ENCODE assay signal across 10 cellular contexts in the genomic region with DNA sequence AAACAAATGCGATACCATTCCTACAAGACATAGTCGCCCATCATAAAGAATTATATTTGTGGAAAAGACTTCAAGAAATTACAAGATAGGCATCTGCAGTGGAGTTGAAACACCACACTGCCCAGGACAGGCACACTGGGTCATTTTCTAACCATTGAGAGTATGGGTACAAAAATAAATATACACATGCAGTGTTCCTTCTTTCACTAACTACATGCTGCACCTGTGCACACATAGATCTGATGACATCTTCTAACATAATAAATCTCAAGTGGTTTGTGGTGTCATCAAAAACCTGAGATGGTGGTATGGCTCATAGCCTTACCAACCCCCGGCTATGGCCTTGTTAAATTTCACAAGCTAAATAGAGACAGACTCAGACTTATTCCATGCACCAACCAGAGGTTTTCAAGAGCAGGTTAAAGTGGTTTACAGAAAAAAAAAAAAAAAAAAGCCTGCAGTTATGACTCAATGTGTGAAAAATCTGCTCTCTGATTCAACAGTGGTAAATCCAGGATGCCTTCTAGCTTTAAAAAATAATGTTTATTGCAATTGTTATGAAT. TPM values are rescaled to one million over a fixed set of nuclear protein-coding genes. Genes with fewer than 3 reads are reported as not detected.
DNase-seq lines count a peak whose midpoint lies in the region; ATAC-seq and TF ChIP-seq lines count a peak whose summit lies in the region.
"Had no signal": no experiment of that assay in that cellular context is flagged by ENCODE, and none has a peak within 500 bp of the region (broad histone marks: within the 10 kb centered on the region; RNA-seq: fewer than 3 reads in every experiment).

No MANE protein-coding gene starts in this region.

- TF ChIP-seq POLR2A in breast epithelium (IDR thresholded peaks at IDR 0.05) = no peak

- H3K4me3 ChIP-seq in breast epithelium (no peak overlapping the region), BE2C (ENCODE audit: low read depth, low read length) (no peak overlapping the region)

- H3K27ac ChIP-seq in breast epithelium = peak overlapping the region; percentile 50 to 75

- H3K4me1 ChIP-seq in breast epithelium = no peaks in the 10 kb centered on the region
- peaks cover 4% of the 10 kb centered on the region; the same call in 1 of the 2 replicates for H3K4me1 ChIP-seq in BE2C

- DNase-seq in ACHN (peak; percentile 77), NCI-H2029 treated with DMSO at 0.1 percent for 48 hours (lab: John Stamatoyannopoulos, UW) (peak; percentile 87), breast epithelium (ENCODE audit: low spot score in 2 of 2) (no peak), BE2C (no peak)
- no peak for DNase-seq in stimulated activated CD4-positive, alpha-beta T cell treated with anti-CD3 and anti-CD28 coated beads, Interleukin-2, amount 100 ng/mL, for 48 hours
- DNase-seq: activated naive CD4-positive, alpha-beta T cell had no signal

- H3K9me3 ChIP-seq in breast epithelium (no peaks in the 10 kb centered on the region), BE2C (no peaks in the 10 kb centered on the region)

- H3K27me3 ChIP-seq in breast epithelium = no peaks in the 10 kb centered on the region
- H3K27me3 ChIP-seq in BE2C = no peaks in the 10 kb centered on the region

- TF ChIP-seq CTCF in breast epithelium (IDR thresholded peaks at IDR 0.05) (no peak), BE2C (IDR thresholded peaks at IDR 0.05; ENCODE audit: low read depth, low read length) (no peak)

- H3K36me3 ChIP-seq in breast epithelium (no peaks in the 10 kb centered on the region), BE2C (no peaks in the 10 kb centered on the region)

- in situ Hi-C loops in ACHN (cut with HindIII; ENCODE audit: low pct_ligation_motif_present, low pct_unique_long_range_greater_than_20kb, low sequenced_read_pairs) = no loop called here

- intact Hi-C loops in breast epithelium (cut with DNase I; ENCODE audit: low total_unique reads) = no loop called here

- ATAC-seq in GM19452 (IDR thresholded peaks at IDR 0.05; ENCODE audit: unreplicated experiment) (peak; percentile 54), GM21390 (IDR thresholded peaks at IDR 0.05; ENCODE audit: unreplicated experiment) (no peak), HG02571 (IDR thresholded peaks at IDR 0.05; ENCODE audit: unreplicated experiment) (no peak)

RNA-seq across cellular contexts. Expression of gene NFIB, which starts 12.4 kb away (rescaled TPM):
- total RNA-seq in breast epithelium = 100 to 1,000 TPM in 2 of 3 donors, 10 to 100 TPM in 1; 95.2 to 237 (median 105) TPM
- polyA plus RNA-seq in BE2C (2012; ENCODE audit: insufficient read depth, insufficient read length, low read depth) = 9.2 TPM
- total RNA-seq: natural killer cell treated with Interleukin-12 subunit alpha and Interleukin-12 subunit beta and Interleukin-15 and Interleukin-18, amount 100 ng/mL, for 72 hours had no signal

Comparison
In these comparisons a context has a peak if more than half of its experiments do, and no peak if none do; other contexts are left out.
1. DNase-seq: peak in ACHN (single experiment) and NCI-H2029 treated with DMSO at 0.1 percent for 48 hours (single experiment); none in breast epithelium (0 of 2), stimulated activated CD4-positive, alpha-beta T cell treated with anti-CD3 and anti-CD28 coated beads, Interleukin-2, amount 100 ng/mL, for 48 hours (0 of 2) and BE2C (single experiment).